1 cellular context compared by ENCODE assay signal in the genomic region with DNA sequence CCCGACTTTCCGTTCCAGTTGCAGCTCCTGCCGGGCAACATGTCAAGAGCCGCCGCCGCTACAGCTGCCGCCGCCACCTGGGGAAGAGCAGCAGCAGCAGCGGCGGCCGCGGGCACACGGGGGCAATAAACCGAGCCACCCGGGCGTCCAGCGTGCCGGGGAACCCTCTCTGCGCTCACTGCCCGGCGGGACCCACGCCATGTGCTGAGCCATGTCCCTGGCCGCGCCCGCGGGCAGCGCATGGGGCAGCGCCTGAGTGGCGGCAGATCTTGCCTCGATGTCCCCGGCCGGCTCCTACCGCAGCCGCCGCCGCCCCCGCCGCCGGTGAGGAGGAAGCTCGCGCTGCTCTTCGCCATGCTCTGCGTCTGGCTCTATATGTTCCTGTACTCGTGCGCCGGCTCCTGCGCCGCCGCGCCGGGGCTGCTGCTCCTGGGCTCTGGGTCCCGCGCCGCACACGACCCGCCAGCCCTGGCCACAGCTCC.
TF ChIP-seq lines count a peak whose summit lies in the region.

No MANE protein-coding gene starts in this region.

TF ChIP-seq in K562, 482 proteins besides CTCF, POLR2A, EP300 and RAD21:
- TF ChIP-seq, protein P1, sequence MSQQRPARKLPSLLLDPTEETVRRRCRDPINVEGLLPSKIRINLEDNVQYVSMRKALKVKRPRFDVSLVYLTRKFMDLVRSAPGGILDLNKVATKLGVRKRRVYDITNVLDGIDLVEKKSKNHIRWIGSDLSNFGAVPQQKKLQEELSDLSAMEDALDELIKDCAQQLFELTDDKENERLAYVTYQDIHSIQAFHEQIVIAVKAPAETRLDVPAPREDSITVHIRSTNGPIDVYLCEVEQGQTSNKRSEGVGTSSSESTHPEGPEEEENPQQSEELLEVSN (IDR thresholded peaks at IDR 0.05; ENCODE audit: borderline replicate concordance in 1 of 2, extremely low read depth in 1 of 2, insufficient read depth in 1 of 2, insufficient read length in 1 of 2, low read depth in 1 of 2, low read length in 1 of 2, poor library complexity in 1 of 2, severe bottlenecking in 1 of 2), result peak in 1 of 2 experiments; percentile 41
- TF ChIP-seq KLF6 (CRISPR knock-in tag; IDR thresholded peaks at IDR 0.05; ENCODE audit: borderline replicate concordance), result no peak
- TF ChIP-seq ZNF282 (CRISPR knock-in tag; IDR thresholded peaks at IDR 0.05), result 0 out of 2 replicates have a peak, but pooled peaks have one; percentile 59
- peak; percentile 58 for TF ChIP-seq FIP1L1 (IDR thresholded peaks at IDR 0.05; ENCODE audit: low read depth, low read length, poor library complexity, severe bottlenecking)
- TF ChIP-seq MAZ (CRISPR knock-in tag; conservative IDR thresholded peaks at IDR 0.05 in 1 of 2, IDR thresholded peaks at IDR 0.05 in 1 of 2), result 0 out of 4 replicates have a peak, but pooled peaks of 1 of the 2 experiments have one; percentile 11
- no peak for TF ChIP-seq ZNF217 (CRISPR knock-in tag; IDR thresholded peaks at IDR 0.05)
- TF ChIP-seq EGR1 (conservative IDR thresholded peaks at IDR 0.05), result 0 out of 2 replicates have a peak, but pooled peaks have one; percentile 19
- TF ChIP-seq ZNF124 (CRISPR knock-in tag; IDR thresholded peaks at IDR 0.05), result 0 out of 2 replicates have a peak, but pooled peaks have one; percentile 71
- peak; percentile 12 for TF ChIP-seq CCNT2 (IDR thresholded peaks at IDR 0.05; ENCODE audit: borderline replicate concordance, extremely low read depth, insufficient read length, low read depth, low read length)
- TF ChIP-seq FUS (optimal IDR thresholded peaks at IDR 0.05; ENCODE audit: low read depth, low read length), result no peak
- TF ChIP-seq, protein P2, sequence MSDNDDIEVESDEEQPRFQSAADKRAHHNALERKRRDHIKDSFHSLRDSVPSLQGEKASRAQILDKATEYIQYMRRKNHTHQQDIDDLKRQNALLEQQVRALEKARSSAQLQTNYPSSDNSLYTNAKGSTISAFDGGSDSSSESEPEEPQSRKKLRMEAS (CRISPR knock-in tag; IDR thresholded peaks at IDR 0.05), result peak; percentile 52; the same call in 1 of the 2 replicates
- no peak for TF ChIP-seq NR3C1 (CRISPR knock-in tag; IDR thresholded peaks at IDR 0.05)
- peak; percentile 78; the same call in 1 of the 2 replicates for TF ChIP-seq HNRNPL (IDR thresholded peaks at IDR 0.05; ENCODE audit: low read depth, low read length)
- peak; percentile 9 for TF ChIP-seq SAP30 (IDR thresholded peaks at IDR 0.05; ENCODE audit: borderline replicate concordance, insufficient read depth, low read depth, low read length, poor library complexity, severe bottlenecking)
- TF ChIP-seq, protein P3, sequence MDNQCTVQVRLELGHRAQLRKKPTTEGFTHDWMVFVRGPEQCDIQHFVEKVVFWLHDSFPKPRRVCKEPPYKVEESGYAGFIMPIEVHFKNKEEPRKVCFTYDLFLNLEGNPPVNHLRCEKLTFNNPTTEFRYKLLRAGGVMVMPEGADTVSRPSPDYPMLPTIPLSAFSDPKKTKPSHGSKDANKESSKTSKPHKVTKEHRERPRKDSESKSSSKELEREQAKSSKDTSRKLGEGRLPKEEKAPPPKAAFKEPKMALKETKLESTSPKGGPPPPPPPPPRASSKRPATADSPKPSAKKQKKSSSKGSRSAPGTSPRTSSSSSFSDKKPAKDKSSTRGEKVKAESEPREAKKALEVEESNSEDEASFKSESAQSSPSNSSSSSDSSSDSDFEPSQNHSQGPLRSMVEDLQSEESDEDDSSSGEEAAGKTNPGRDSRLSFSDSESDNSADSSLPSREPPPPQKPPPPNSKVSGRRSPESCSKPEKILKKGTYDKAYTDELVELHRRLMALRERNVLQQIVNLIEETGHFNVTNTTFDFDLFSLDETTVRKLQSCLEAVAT (IDR thresholded peaks at IDR 0.05), result peak in 1 of 2 experiments; percentile 39; a peak in 1 of 4 replicates
- TF ChIP-seq PCBP1 (IDR thresholded peaks at IDR 0.05; ENCODE audit: low read depth, low read length, poor library complexity, severe bottlenecking), result peak; percentile 50
- TF ChIP-seq POLR2G (IDR thresholded peaks at IDR 0.05; ENCODE audit: low read depth, low read length), result peak; percentile 58
- no peak for TF ChIP-seq SMAD3 (CRISPR knock-in tag; conservative IDR thresholded peaks at IDR 0.05)
- peak; percentile 59 for TF ChIP-seq CHD1 (IDR thresholded peaks at IDR 0.05; ENCODE audit: low read length)
- peak in 1 of 2 experiments; percentile 29; a peak in 1 of 4 replicates for TF ChIP-seq HDAC1 (IDR thresholded peaks at IDR 0.05)
- TF ChIP-seq U2AF1 (optimal IDR thresholded peaks at IDR 0.05; ENCODE audit: low read depth, low read length), result peak; percentile 45
- TF ChIP-seq RBFOX2 (IDR thresholded peaks at IDR 0.05; ENCODE audit: low read depth, low read length), result peak; percentile 77
